19 cellular contexts compared by ENCODE assay signal in genomic region chr10:50232261-50232639, GRCh38. TPM values are rescaled to one million over a fixed set of nuclear protein-coding genes. Genes with fewer than 3 reads are reported as not detected.
DNase-seq lines count a peak whose midpoint lies in the region; ATAC-seq, FAIRE-seq and TF ChIP-seq lines count a peak whose summit lies in the region.
"Had no signal": no experiment of that assay in that cellular context is flagged by ENCODE, and none has a peak within 500 bp of the region (broad histone marks: within the 10 kb centered on the region; RNA-seq: fewer than 3 reads in every experiment).

No MANE protein-coding gene starts in this region.

- DNase-seq in keratinocyte (ENCODE audit: low read depth, low spot score): no peak
- no peak for DNase-seq in activated T-cell treated with anti-CD3 and anti-CD28 coated beads, Interleukin-2, amount 50 U/mL, for 1 hour
- no peak for DNase-seq in mesenteric fat pad (ENCODE audit: low spot score)
- DNase-seq in left ventricle myocardium superior: no peak
- DNase-seq: ACHN; BE2C; C1 segment of cervical spinal cord; Caco-2; CD4-positive, CD25-positive, alpha-beta regulatory T cell; DMS153; DMS79; GF-D8; HCEC 1CT had no signal

- H4K20me1 ChIP-seq in OCI-LY3 (ENCODE audit: insufficient read depth, low read length) (no peaks in the 10 kb centered on the region), keratinocyte (ENCODE audit: control insufficient read depth, extremely low read depth, insufficient read depth, low read length) (no peaks in the 10 kb centered on the region)

- H3K27me3 ChIP-seq in OCI-LY3 (ENCODE audit: low read depth, low read length) (no peaks in the 10 kb centered on the region), keratinocyte (ENCODE audit: control insufficient read depth, extremely low read depth, insufficient read depth, low read length) (peaks cover 4% of the 10 kb centered on the region), liver (ENCODE audit: control insufficient read depth in 4 of 4, insufficient read depth in 4 of 4, low read length in 3 of 4) (no peaks in the 10 kb centered on the region)

- H3K4me1 ChIP-seq in OCI-LY3 (ENCODE audit: low read length) (peaks cover 27% of the 10 kb centered on the region), keratinocyte (ENCODE audit: control insufficient read depth, extremely low read depth, insufficient read depth, low read length) (no peaks in the 10 kb centered on the region), liver (ENCODE audit: control insufficient read depth in 4 of 4, insufficient read depth in 4 of 4, low read length in 3 of 4) (peaks cover 0 to 3% (median 1%) of the 10 kb centered on the region in 4 donors)
- H3K4me1 ChIP-seq: BE2C had no signal

- H3K36me3 ChIP-seq in OCI-LY3 (replicated peaks; ENCODE audit: low read depth, low read length): no peaks in the 10 kb centered on the region
- H3K36me3 ChIP-seq in keratinocyte (ENCODE audit: control insufficient read depth in 2 of 2, extremely low read depth in 1 of 2, insufficient read depth in 2 of 2, low read length in 2 of 2): no peaks in the 10 kb centered on the region
- no peaks in the 10 kb centered on the region for H3K36me3 ChIP-seq in liver (ENCODE audit: control insufficient read depth in 4 of 4, insufficient read depth in 3 of 4, low read depth in 1 of 4, low read length in 3 of 4)
- H3K36me3 ChIP-seq: BE2C had no signal

- H3K79me2 ChIP-seq in OCI-LY3 (ENCODE audit: low read length) (no peaks in the 10 kb centered on the region), keratinocyte (ENCODE audit: control insufficient read depth, insufficient read depth, low read length) (no peaks in the 10 kb centered on the region)

- H3K9me1 ChIP-seq in keratinocyte (ENCODE audit: control insufficient read depth, extremely low read depth, insufficient read depth, low read length): no peaks in the 10 kb centered on the region

- no peak for ATAC-seq in GM18505 (IDR thresholded peaks at IDR 0.05; ENCODE audit: unreplicated experiment)
- ATAC-seq in left ventricle myocardium superior: no peak

- H3K9me3 ChIP-seq in OCI-LY3 (ENCODE audit: insufficient read depth, low read length): no peaks in the 10 kb centered on the region
- H3K9me3 ChIP-seq in keratinocyte (ENCODE audit: control insufficient read depth, low read depth, low read length): no peaks in the 10 kb centered on the region
- H3K9me3 ChIP-seq in liver (ENCODE audit: control insufficient read depth in 4 of 4, low read length in 3 of 4): no peaks in the 10 kb centered on the region
- H3K9me3 ChIP-seq: BE2C, Caco-2 had no signal

- H3K9ac ChIP-seq in OCI-LY3 (ENCODE audit: low read length): no peak overlapping the region
- H3K9ac ChIP-seq in keratinocyte (ENCODE audit: control insufficient read depth, extremely low read depth, insufficient read depth, low read length): no peak overlapping the region
- H3K9ac ChIP-seq in liver (ENCODE audit: low read depth in 1 of 2, low read length in 2 of 2): no peak overlapping the region

- no peak for TF ChIP-seq CTCF in OCI-LY3 (IDR thresholded peaks at IDR 0.05; ENCODE audit: low read depth, low read length)
- TF ChIP-seq CTCF in keratinocyte (optimal IDR thresholded peaks at IDR 0.05 in 1 of 3, IDR thresholded peaks at IDR 0.05 in 1 of 3, conservative IDR thresholded peaks at IDR 0.05 in 1 of 3; ENCODE audit: extremely low read depth in 1 of 3, insufficient read depth in 2 of 3, low read length in 3 of 3): no peak
- TF ChIP-seq CTCF in liver (IDR thresholded peaks at IDR 0.05; ENCODE audit: low read depth, low read length, missing input control): no peak

- no peak for TF ChIP-seq POLR2A in GM18505 (IDR thresholded peaks at IDR 0.05; ENCODE audit: borderline replicate concordance, extremely low read depth, insufficient read depth, insufficient read length)

- H3K4me2 ChIP-seq in OCI-LY3 (ENCODE audit: low read length): peak overlapping the region; percentile 44
- no peak overlapping the region for H3K4me2 ChIP-seq in keratinocyte (ENCODE audit: control insufficient read depth, extremely low read depth, insufficient read depth, low read depth, low read length)

- intact Hi-C loops in left ventricle myocardium superior (cut with micrococcal nuclease): no loop called here

- no peak overlapping the region for H3K4me3 ChIP-seq in OCI-LY3 (ENCODE audit: low read length)
- no peak overlapping the region for H3K4me3 ChIP-seq in keratinocyte (ENCODE audit: control insufficient read depth in 2 of 3, extremely low read depth in 1 of 3, insufficient read depth in 2 of 3, low read depth in 1 of 3, low read length in 3 of 3)
- no peak overlapping the region for H3K4me3 ChIP-seq in liver (ENCODE audit: low read depth in 1 of 3, low read length in 3 of 3)

- no peak overlapping the region for H2AFZ ChIP-seq in OCI-LY3 (ENCODE audit: low read depth, low read length)
- no peak overlapping the region for H2AFZ ChIP-seq in keratinocyte (ENCODE audit: control insufficient read depth, low read length)

- H3K27ac ChIP-seq in OCI-LY3 (ENCODE audit: low read length): 0 out of 2 replicates have a peak overlapping the region, but pooled peaks have one; percentile 50
- H3K27ac ChIP-seq in keratinocyte (ENCODE audit: control insufficient read depth, insufficient read depth, low read length): no peak overlapping the region
- H3K27ac ChIP-seq in liver (ENCODE audit: low read depth in 1 of 2, low read length in 2 of 2): no peak overlapping the region

- no peak for TF ChIP-seq RAD21 in liver (IDR thresholded peaks at IDR 0.05)

- dilution Hi-C loops in keratinocyte (cut with MboI; ENCODE audit: extremely low pct_ligation_motif_present, low sequenced_read_pairs): no loop called here

- peak; percentile 75 for FAIRE-seq in keratinocyte (lab: Jason Lieb, UNC)
- FAIRE-seq: D721Med, GM19239, H1 had no signal

TF ChIP-seq in liver, 16 proteins besides CTCF, POLR2A, EP300 and RAD21:
- TF ChIP-seq REST (IDR thresholded peaks at IDR 0.05) (no peak), YY1 (IDR thresholded peaks at IDR 0.05) (no peak), HNF4G (IDR thresholded peaks at IDR 0.05) (no peak), RXRA (IDR thresholded peaks at IDR 0.05) (peak in 1 of 2 donors; percentile 13), EGR1 (IDR thresholded peaks at IDR 0.05; ENCODE audit: low read depth in 2 of 2) (no peak), FOXA2 (IDR thresholded peaks at IDR 0.05) (no peak), HNF4A (conservative IDR thresholded peaks at IDR 0.05) (peak; percentile 16 to 34)

RNA-seq across cellular contexts. Expression of gene ASAH2, which starts 19.1 kb away (rescaled TPM):
- polyA plus RNA-seq in keratinocyte (1.6 to 4.7 TPM (median 1.7 TPM) in 3 replicates), liver (1 to 10 TPM; 1.0 to 3.0 TPM)
- 3.0 TPM for polyA plus RNA-seq in keratinocyte (2011; ENCODE audit: low read depth)
- 0.87 and 5.5 TPM in 2 replicates for polyA plus RNA-seq in keratinocyte (2011; cell fraction: cytosol; rRNA removed)
- polyA plus RNA-seq in keratinocyte (2011; cell fraction: nucleus; rRNA removed): 0.67 and 4.7 TPM in 2 replicates
- 0.48 and 1.1 TPM in 2 replicates for polyA plus RNA-seq in keratinocyte (2012; ENCODE audit: low replicate concordance)
- 0.30 to 15.7 TPM in 2 of 3 replicates, not detected in the other for polyA minus RNA-seq in keratinocyte
- polyA minus RNA-seq in keratinocyte (2011; cell fraction: cytosol; rRNA and poly(A)+ RNA removed): not detected
- polyA minus RNA-seq in keratinocyte (2011; cell fraction: nucleus; rRNA and poly(A)+ RNA removed): 1.2 TPM in 1 of 2 replicates, not detected in the other
- total RNA-seq in liver (1 to 10 TPM in 1 of 2 donors, under 1 TPM in 1; 0.75 to 1.0 TPM), mesenteric fat pad (2.4 TPM), left ventricle myocardium superior (0.32 TPM)
